21 cellular contexts compared by ENCODE assay signal in the genomic region with DNA sequence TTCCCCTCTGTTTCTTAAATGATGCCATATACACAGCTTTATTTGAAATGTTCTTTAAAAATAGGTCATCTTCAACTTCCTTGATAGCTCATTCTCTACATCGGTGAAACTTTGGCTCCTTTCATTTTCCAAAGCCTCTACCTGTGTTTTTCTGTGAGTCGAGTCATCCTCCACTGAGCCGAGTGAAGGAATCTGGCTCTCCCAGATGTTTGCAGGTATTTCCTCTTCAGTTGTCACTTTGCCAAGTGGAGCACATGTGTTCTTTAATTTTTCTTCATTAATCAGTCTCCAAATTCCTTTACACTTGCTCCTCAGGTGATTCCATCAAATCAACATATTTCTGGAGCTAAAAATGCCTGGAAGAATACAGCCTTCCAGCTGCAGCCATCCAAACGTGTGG.
"Had no signal": no experiment of that assay in that cellular context is flagged by ENCODE, and none has a peak within 500 bp of the region (broad histone marks: within the 10 kb centered on the region; RNA-seq: fewer than 3 reads in every experiment).

No MANE protein-coding gene starts in this region.

- H3K36me3 ChIP-seq: neutrophil, right atrium auricular region, sigmoid colon, stomach, thoracic aorta had no signal

- FAIRE-seq: endometrium, frontal cortex had no signal

- H3K4me3 ChIP-seq: dorsolateral prefrontal cortex, heart left ventricle, right atrium auricular region, sigmoid colon, skin epidermis, stomach, thoracic aorta had no signal

- H3K4me1 ChIP-seq: right atrium auricular region had no signal

- DNase-seq: central memory CD4-positive, alpha-beta T cell; cortex of kidney; dorsolateral prefrontal cortex; effector CD8-positive, alpha-beta T cell; heart left ventricle; hippocampal formation; islet precursor cell; left colon; mesendoderm; naive thymus-derived CD4-positive, alpha-beta T cell; nephron progenitor cell; sigmoid colon; stimulated activated naive CD4-positive, alpha-beta T cell; stomach; substantia nigra had no signal

- H3K9me3 ChIP-seq: heart left ventricle, neutrophil, right atrium auricular region, sigmoid colon, stomach, thoracic aorta had no signal

- H3K27me3 ChIP-seq: dorsolateral prefrontal cortex, heart left ventricle, neutrophil, right atrium auricular region, sigmoid colon, stomach had no signal

- H3K27ac ChIP-seq: heart left ventricle, neutrophil, right atrium auricular region, sigmoid colon, skin epidermis, stomach, thoracic aorta had no signal
